Comparison of ENCODE assay signal across 8 cellular contexts in the genomic region with DNA sequence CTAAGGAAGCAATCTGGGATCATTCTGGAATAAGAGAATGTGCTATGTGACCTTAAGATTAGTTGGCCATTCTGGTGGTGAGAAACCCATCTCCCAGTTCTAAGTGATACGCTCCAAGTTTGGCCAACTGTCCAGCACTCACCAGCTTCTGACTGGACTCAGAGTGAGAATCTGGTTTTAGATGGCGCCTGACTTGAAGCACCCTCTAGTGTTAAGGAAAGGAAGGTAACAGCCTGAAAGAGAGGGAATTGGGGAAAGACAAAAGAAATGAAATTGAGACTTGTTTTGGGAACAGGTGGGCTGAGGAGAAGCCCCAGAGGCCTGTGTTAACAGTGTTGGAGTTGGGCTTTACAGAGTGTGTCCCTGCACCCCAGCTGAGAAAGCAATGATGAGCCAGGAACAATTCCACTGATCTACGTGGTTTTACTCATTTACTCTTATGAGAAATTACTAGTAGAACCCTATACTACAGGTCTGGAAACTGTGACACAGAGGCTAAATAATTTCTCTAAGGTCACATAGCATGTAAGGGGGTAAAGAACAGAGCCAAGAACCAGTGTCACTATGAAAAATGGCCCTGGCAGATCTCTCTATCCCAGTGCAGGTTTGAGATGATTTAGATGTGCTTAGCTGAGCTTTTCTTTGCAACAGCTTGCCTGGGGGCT. TPM values are rescaled to one million over a fixed set of nuclear protein-coding genes. Genes with fewer than 3 reads are reported as not detected.
A peak's percentile ranks its signal among the peaks of the same experiment; 100 is the strongest.
DNase-seq lines count a peak whose midpoint lies in the region; ATAC-seq, FAIRE-seq and TF ChIP-seq lines count a peak whose summit lies in the region.

No MANE protein-coding gene starts in this region.

- no peaks in the 10 kb centered on the region for H3K79me2 ChIP-seq in GM23338 (replicated peaks; ENCODE audit: insufficient read depth)

- H3K9me3 ChIP-seq in kidney (ENCODE audit: control insufficient read depth in 1 of 2, low read length in 2 of 2): no peaks in the 10 kb centered on the region

- H3K4me3 Mint-ChIP-seq in GM23338: no peak overlapping the region
- no peak overlapping the region for H3K4me3 Mint-ChIP-seq in effector memory CD8-positive, alpha-beta T cell

- H3K27ac ChIP-seq in GM23338 (ENCODE audit: low read depth) (no peak overlapping the region), kidney (ENCODE audit: low read depth in 2 of 2, low read length in 2 of 2) (no peak overlapping the region)

- H3K9me2 ChIP-seq in GM23338 (ENCODE audit: insufficient read depth): 0 out of 2 replicates have a peak, but pooled peaks cover 3% of the 10 kb centered on the region

- H2AFZ ChIP-seq in GM23338: no peak overlapping the region; the same call in 1 of the 2 replicates

- no peak for FAIRE-seq in kidney (lab: Jason Lieb, UNC)

- DNase-seq in AG20443 (ENCODE audit: low spot score) (peak; percentile 45), GM23338 (ENCODE audit: low spot score) (peak; percentile 73), SKM-1 treated with dmso at 0.1 percent for 144 hours (lab: John Stamatoyannopoulos, UW; ENCODE audit: unreplicated experiment) (peak; percentile 29), kidney (no peak), NCI-H187 treated with DMSO at 0.1 percent for 48 hours (lab: John Stamatoyannopoulos, UW) (no peak)
- DNase-seq in effector memory CD8-positive, alpha-beta T cell: no peak

- H3K9me3 Mint-ChIP-seq in GM23338: no peaks in the 10 kb centered on the region
- H3K9me3 Mint-ChIP-seq in effector memory CD8-positive, alpha-beta T cell: no peaks in the 10 kb centered on the region

- no peak overlapping the region for H3K9ac ChIP-seq in kidney (ENCODE audit: low read length in 2 of 2)

- TF ChIP-seq CTCF in GM23338 (conservative IDR thresholded peaks at IDR 0.05; ENCODE audit: low read depth in 2 of 2) (peak; percentile 67 to 78), kidney (IDR thresholded peaks at IDR 0.05; ENCODE audit: borderline replicate concordance, extremely low read depth, insufficient read depth) (peak; percentile 71)

- peak; percentile 82 for ATAC-seq in GM23338
- ATAC-seq in effector memory CD8-positive, alpha-beta T cell (replicated peaks): no peak
- ATAC-seq in HG03354 (IDR thresholded peaks at IDR 0.05; ENCODE audit: poor library complexity, severe bottlenecking, unreplicated experiment): no peak
- ATAC-seq in activated CD4-positive, CD25-positive, alpha-beta regulatory T cell treated with anti-CD3 and anti-CD28 coated beads, Interleukin-2, amount 50 U/mL, for 24 hours: no peak

- H3K4me1 ChIP-seq in GM23338 (ENCODE audit: insufficient read depth) (peaks cover 16% of the 10 kb centered on the region), kidney (ENCODE audit: control insufficient read depth in 1 of 2, insufficient read depth in 1 of 2, low read depth in 1 of 2, low read length in 2 of 2) (no peaks in the 10 kb centered on the region)

- no peak overlapping the region for H3K4me2 ChIP-seq in GM23338

- no peaks in the 10 kb centered on the region for H4K20me1 ChIP-seq in GM23338 (replicated peaks; ENCODE audit: insufficient read depth)

- no peaks in the 10 kb centered on the region for H3K36me3 Mint-ChIP-seq in GM23338 (ENCODE audit: low read depth)
- H3K36me3 Mint-ChIP-seq in effector memory CD8-positive, alpha-beta T cell (ENCODE audit: insufficient read depth): no peaks in the 10 kb centered on the region

- intact Hi-C loops in kidney (cut with DNase I): no loop called here

- H3K4me3 ChIP-seq in GM23338 (no peak overlapping the region), kidney (ENCODE audit: low read length in 2 of 2) (no peak overlapping the region)

- no peaks in the 10 kb centered on the region for H3F3A ChIP-seq in GM23338 (replicated peaks; ENCODE audit: low read depth)

- peak overlapping the region; percentile 47; the same call in 1 of the 2 replicates for H3K27ac Mint-ChIP-seq in GM23338
- H3K27ac Mint-ChIP-seq in effector memory CD8-positive, alpha-beta T cell: no peak overlapping the region

- H3K27me3 Mint-ChIP-seq in GM23338 (ENCODE audit: insufficient read depth, low read depth, poor library complexity): peaks cover 7% of the 10 kb centered on the region
- H3K27me3 Mint-ChIP-seq in effector memory CD8-positive, alpha-beta T cell: peaks cover 7 to 11% of the 10 kb centered on the region in 2 donors

- H3K4me1 Mint-ChIP-seq in GM23338: peaks cover 23% of the 10 kb centered on the region; the same call in 2 of the 3 replicates
- H3K4me1 Mint-ChIP-seq in effector memory CD8-positive, alpha-beta T cell (ENCODE audit: low read depth in 2 of 2): no peaks in the 10 kb centered on the region

- H3K36me3 ChIP-seq in GM23338 (ENCODE audit: insufficient read depth) (no peaks in the 10 kb centered on the region), kidney (ENCODE audit: control insufficient read depth in 1 of 2, insufficient read depth in 2 of 2, low read length in 2 of 2) (no peaks in the 10 kb centered on the region)

- H3K27me3 ChIP-seq in GM23338 (ENCODE audit: insufficient read depth): no peaks in the 10 kb centered on the region

TF ChIP-seq in GM23338, 12 proteins besides CTCF, POLR2A, EP300 and RAD21 (continues in another document):
- TF ChIP-seq, protein P1, sequence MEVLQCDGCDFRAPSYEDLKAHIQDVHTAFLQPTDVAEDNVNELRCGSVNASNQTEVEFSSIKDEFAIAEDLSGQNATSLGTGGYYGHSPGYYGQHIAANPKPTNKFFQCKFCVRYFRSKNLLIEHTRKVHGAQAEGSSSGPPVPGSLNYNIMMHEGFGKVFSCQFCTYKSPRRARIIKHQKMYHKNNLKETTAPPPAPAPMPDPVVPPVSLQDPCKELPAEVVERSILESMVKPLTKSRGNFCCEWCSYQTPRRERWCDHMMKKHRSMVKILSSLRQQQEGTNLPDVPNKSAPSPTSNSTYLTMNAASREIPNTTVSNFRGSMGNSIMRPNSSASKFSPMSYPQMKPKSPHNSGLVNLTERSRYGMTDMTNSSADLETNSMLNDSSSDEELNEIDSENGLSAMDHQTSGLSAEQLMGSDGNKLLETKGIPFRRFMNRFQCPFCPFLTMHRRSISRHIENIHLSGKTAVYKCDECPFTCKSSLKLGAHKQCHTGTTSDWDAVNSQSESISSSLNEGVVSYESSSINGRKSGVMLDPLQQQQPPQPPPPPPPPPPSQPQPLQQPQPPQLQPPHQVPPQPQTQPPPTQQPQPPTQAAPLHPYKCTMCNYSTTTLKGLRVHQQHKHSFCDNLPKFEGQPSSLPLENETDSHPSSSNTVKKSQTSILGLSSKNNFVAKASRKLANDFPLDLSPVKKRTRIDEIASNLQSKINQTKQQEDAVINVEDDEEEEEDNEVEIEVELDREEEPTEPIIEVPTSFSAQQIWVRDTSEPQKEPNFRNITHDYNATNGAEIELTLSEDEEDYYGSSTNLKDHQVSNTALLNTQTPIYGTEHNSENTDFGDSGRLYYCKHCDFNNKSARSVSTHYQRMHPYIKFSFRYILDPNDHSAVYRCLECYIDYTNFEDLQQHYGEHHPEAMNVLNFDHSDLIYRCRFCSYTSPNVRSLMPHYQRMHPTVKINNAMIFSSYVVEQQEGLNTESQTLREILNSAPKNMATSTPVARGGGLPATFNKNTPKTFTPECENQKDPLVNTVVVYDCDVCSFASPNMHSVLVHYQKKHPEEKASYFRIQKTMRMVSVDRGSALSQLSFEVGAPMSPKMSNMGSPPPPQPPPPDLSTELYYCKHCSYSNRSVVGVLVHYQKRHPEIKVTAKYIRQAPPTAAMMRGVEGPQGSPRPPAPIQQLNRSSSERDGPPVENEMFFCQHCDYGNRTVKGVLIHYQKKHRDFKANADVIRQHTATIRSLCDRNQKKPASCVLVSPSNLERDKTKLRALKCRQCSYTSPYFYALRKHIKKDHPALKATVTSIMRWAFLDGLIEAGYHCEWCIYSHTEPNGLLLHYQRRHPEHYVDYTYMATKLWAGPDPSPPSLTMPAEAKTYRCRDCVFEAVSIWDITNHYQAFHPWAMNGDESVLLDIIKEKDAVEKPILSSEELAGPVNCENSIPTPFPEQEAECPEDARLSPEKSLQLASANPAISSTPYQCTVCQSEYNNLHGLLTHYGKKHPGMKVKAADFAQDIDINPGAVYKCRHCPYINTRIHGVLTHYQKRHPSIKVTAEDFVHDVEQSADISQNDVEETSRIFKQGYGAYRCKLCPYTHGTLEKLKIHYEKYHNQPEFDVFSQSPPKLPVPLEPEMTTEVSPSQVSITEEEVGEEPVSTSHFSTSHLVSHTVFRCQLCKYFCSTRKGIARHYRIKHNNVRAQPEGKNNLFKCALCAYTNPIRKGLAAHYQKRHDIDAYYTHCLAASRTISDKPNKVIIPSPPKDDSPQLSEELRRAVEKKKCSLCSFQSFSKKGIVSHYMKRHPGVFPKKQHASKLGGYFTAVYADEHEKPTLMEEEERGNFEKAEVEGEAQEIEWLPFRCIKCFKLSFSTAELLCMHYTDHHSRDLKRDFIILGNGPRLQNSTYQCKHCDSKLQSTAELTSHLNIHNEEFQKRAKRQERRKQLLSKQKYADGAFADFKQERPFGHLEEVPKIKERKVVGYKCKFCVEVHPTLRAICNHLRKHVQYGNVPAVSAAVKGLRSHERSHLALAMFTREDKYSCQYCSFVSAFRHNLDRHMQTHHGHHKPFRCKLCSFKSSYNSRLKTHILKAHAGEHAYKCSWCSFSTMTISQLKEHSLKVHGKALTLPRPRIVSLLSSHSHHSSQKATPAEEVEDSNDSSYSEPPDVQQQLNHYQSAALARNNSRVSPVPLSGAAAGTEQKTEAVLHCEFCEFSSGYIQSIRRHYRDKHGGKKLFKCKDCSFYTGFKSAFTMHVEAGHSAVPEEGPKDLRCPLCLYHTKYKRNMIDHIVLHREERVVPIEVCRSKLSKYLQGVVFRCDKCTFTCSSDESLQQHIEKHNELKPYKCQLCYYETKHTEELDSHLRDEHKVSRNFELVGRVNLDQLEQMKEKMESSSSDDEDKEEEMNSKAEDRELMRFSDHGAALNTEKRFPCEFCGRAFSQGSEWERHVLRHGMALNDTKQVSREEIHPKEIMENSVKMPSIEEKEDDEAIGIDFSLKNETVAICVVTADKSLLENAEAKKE (CRISPR knock-in tag; IDR thresholded peaks at IDR 0.05): no peak

RNA-seq across cellular contexts. Expression of a gene that starts 9.3 kb away (rescaled TPM):
- not detected in 2 replicates for total RNA-seq in GM23338 (2014; rRNA removed; shearing (Covaris generic))
- polyA plus RNA-seq in GM23338 (2016; fragmentation: Nextera tagmentation; extraction: Ambion mirVana): not detected in 2 replicates
- 1.8 TPM for total RNA-seq in kidney
- polyA plus RNA-seq in kidney (ENCODE audit: insufficient read depth, low read depth, low replicate concordance): 34.6 TPM

RNA-seq across cellular contexts. Expression of a gene that starts 33.2 kb away (rescaled TPM):
- not detected in 2 replicates for total RNA-seq in GM23338 (2014; rRNA removed; shearing (Covaris generic))
- polyA plus RNA-seq in GM23338 (2016; fragmentation: Nextera tagmentation; extraction: Ambion mirVana): not detected in 2 replicates
- total RNA-seq in kidney: 841 TPM
- 187 TPM for polyA plus RNA-seq in kidney (ENCODE audit: insufficient read depth, low read depth, low replicate concordance)

RNA-seq across cellular contexts. Expression of a gene that starts 53.0 kb away (rescaled TPM):
- 4.0 and 5.3 TPM in 2 replicates for total RNA-seq in GM23338 (2014; rRNA removed; shearing (Covaris generic))
- 2.2 and 2.3 TPM in 2 replicates for polyA plus RNA-seq in GM23338 (2016; fragmentation: Nextera tagmentation; extraction: Ambion mirVana)
- 19.6 TPM for total RNA-seq in kidney
- polyA plus RNA-seq in kidney (ENCODE audit: insufficient read depth, low read depth, low replicate concordance): 11.9 TPM

RNA-seq across cellular contexts. Expression of a gene that starts 57.8 kb away (rescaled TPM):
- not detected in 2 replicates for total RNA-seq in GM23338 (2014; rRNA removed; shearing (Covaris generic))
- polyA plus RNA-seq in GM23338 (2016; fragmentation: Nextera tagmentation; extraction: Ambion mirVana) (0.43 and 0.84 TPM in 2 replicates), kidney (ENCODE audit: insufficient read depth, low read depth, low replicate concordance) (1.3 TPM)
- total RNA-seq in kidney: 16.7 TPM

Comparison
In these comparisons a context has a peak if more than half of its experiments do, and no peak if none do; other contexts are left out.
1. DNase-seq: peak in AG20443 (single experiment), GM23338 (single experiment) and SKM-1 treated with dmso at 0.1 percent for 144 hours (single experiment); none in kidney (single experiment), effector memory CD8-positive, alpha-beta T cell (0 of 3) and NCI-H187 treated with DMSO at 0.1 percent for 48 hours (single experiment).
2. RNA of a gene that starts 33.2 kb away (total RNA-seq): 841 TPM in kidney (single experiment); not detected in GM23338; every median in the first group is over 100 times any median in the second.